ENCODE assay signal across 34 cellular contexts in the genomic region with DNA sequence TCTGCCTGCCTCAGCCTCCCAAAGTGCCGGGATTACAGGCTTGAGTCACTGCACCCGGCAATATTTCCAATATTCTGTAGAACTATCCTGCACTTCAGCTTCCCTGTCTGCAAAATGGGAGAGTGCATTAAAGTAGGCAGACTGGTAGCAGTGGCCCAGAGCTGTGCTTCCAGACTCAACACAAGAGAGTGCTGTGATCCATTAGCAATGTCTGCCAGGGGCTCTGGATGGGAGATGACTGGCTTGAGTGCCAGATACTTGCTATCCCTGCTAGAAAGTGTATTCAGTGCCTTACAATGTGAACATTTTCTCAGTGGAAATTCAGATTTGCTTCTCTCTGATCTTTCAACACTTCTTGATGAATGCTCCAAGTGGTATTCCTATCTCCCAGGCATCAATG.
"Had no signal": no experiment of that assay in that cellular context is flagged by ENCODE, and none has a peak within 500 bp of the region (broad histone marks: within the 10 kb centered on the region; RNA-seq: fewer than 3 reads in every experiment).

No MANE protein-coding gene starts in this region.

- H3K27ac Mint-ChIP-seq: activated CD4-positive, alpha-beta memory T cell treated with anti-CD3 and anti-CD28 coated beads, Interleukin-2, amount 10 ng/mL, durations not matched to agents 7 days and 5 days; activated CD4-positive, alpha-beta T cell treated with anti-CD3 and anti-CD28 coated beads, Interleukin-2, amount 10 ng/mL, durations not matched to agents 7 days and 5 days; activated naive CD4-positive, alpha-beta T cell treated with anti-CD3 and anti-CD28 coated beads, Interleukin-2, amount 10 ng/mL, durations not matched to agents 7 days and 5 days; activated naive CD4-positive, alpha-beta T cell treated with anti-CD3 and anti-CD28 coated beads, Interleukin-2, amount 50 U/mL, for 72 hours; activated naive CD8-positive, alpha-beta T cell treated with anti-CD3 and anti-CD28 coated beads, Interleukin-2, amount 10 ng/mL, durations not matched to agents 7 days and 5 days; activated T-cell treated with anti-CD3 and anti-CD28 coated beads, Interleukin-2, amount 50 U/mL, for 24 hours; activated T-cell treated with anti-CD3 and anti-CD28 coated beads, Interleukin-2, amount 50 U/mL, for 72 hours; brain; T-helper 17 cell; T-helper 2 cell treated with Interferon-gamma antibody and Interleukin-4, amounts not matched to agents 5 μg/mL and 100 μg/mL, for 36 hours; WTC11 had no signal

- FAIRE-seq: endometrium, endothelial cell of umbilical vein, frontal cortex had no signal

- H3K27me3 ChIP-seq: ascending aorta, breast epithelium, cardiac muscle cell, colonic mucosa had no signal

- H3K9me3 ChIP-seq: ascending aorta, breast epithelium, colonic mucosa had no signal

- DNase-seq: activated CD4-positive, alpha-beta memory T cell treated with anti-CD3 and anti-CD28 coated beads, Interleukin-2, amount 10 ng/mL, durations not matched to agents 7 days and 5 days; activated CD4-positive, alpha-beta T cell treated with anti-CD3 and anti-CD28 coated beads for 1 hour; activated CD4-positive, alpha-beta T cell treated with anti-CD3 and anti-CD28 coated beads for 4 hours; activated CD4-positive, alpha-beta T cell treated with anti-CD3 and anti-CD28 coated beads, Interleukin-2, amount 10 ng/mL, durations not matched to agents 7 days and 5 days; activated CD4-positive, alpha-beta T cell treated with anti-CD3 and anti-CD28 coated beads, Interleukin-2, amount 50 U/mL, for 4 hours; activated CD8-positive, alpha-beta memory T cell treated with anti-CD3 and anti-CD28 coated beads, Interleukin-2, amount 50 U/mL, for 48 hours; activated gamma-delta T cell; activated naive CD4-positive, alpha-beta T cell; activated naive CD4-positive, alpha-beta T cell treated with anti-CD3 and anti-CD28 coated beads, Interleukin-2, amount 10 ng/mL, durations not matched to agents 7 days and 5 days; activated naive CD8-positive, alpha-beta T cell treated with anti-CD3 and anti-CD28 coated beads, Interleukin-2, amount 10 ng/mL, durations not matched to agents 7 days and 5 days; activated T-cell treated with anti-CD3 and anti-CD28 coated beads for 4 hours; activated T-cell treated with anti-CD3 and anti-CD28 coated beads, Interleukin-2, amount 50 U/mL, for 24 hours; activated T-cell treated with anti-CD3 and anti-CD28 coated beads, Interleukin-2, amount 50 U/mL, for 72 hours; central memory CD4-positive, alpha-beta T cell; cerebellar nuclear complex; colonic mucosa; effector CD8-positive, alpha-beta T cell; foreskin fibroblast; T-helper 1 cell; T-helper 17 cell; T1000 had no signal

- H3K4me1 ChIP-seq: ascending aorta, breast epithelium, colonic mucosa had no signal

- H3K36me3 ChIP-seq: ascending aorta, breast epithelium, cardiac muscle cell, colonic mucosa had no signal

- H3K27me3 Mint-ChIP-seq: activated CD4-positive, alpha-beta T cell treated with anti-CD3 and anti-CD28 coated beads, Interleukin-2, amount 10 ng/mL, durations not matched to agents 7 days and 5 days; activated T-cell treated with anti-CD3 and anti-CD28 coated beads, Interleukin-2, amount 50 U/mL, for 24 hours; brain had no signal

- ATAC-seq: activated naive CD4-positive, alpha-beta T cell treated with anti-CD3 and anti-CD28 coated beads, Interleukin-2, amount 50 U/mL, for 72 hours; activated T-cell treated with anti-CD3 and anti-CD28 coated beads, Interleukin-2, amount 50 U/mL, for 72 hours; esophagus mucosa; T-helper 17 cell; WTC11 had no signal

- H3K9me3 Mint-ChIP-seq: activated CD4-positive, alpha-beta memory T cell treated with anti-CD3 and anti-CD28 coated beads, Interleukin-2, amount 10 ng/mL, durations not matched to agents 7 days and 5 days; activated CD4-positive, alpha-beta T cell treated with anti-CD3 and anti-CD28 coated beads, Interleukin-2, amount 10 ng/mL, durations not matched to agents 7 days and 5 days; activated naive CD4-positive, alpha-beta T cell treated with anti-CD3 and anti-CD28 coated beads, Interleukin-2, amount 10 ng/mL, durations not matched to agents 7 days and 5 days; activated naive CD4-positive, alpha-beta T cell treated with anti-CD3 and anti-CD28 coated beads, Interleukin-2, amount 50 U/mL, for 72 hours; activated naive CD8-positive, alpha-beta T cell treated with anti-CD3 and anti-CD28 coated beads, Interleukin-2, amount 10 ng/mL, durations not matched to agents 7 days and 5 days; activated T-cell treated with anti-CD3 and anti-CD28 coated beads, Interleukin-2, amount 50 U/mL, for 24 hours; activated T-cell treated with anti-CD3 and anti-CD28 coated beads, Interleukin-2, amount 50 U/mL, for 72 hours; brain; T-helper 2 cell treated with Interferon-gamma antibody and Interleukin-4, amounts not matched to agents 5 μg/mL and 100 μg/mL, for 36 hours; WTC11 had no signal

- H3K27ac ChIP-seq: ascending aorta, breast epithelium, cardiac muscle cell, colonic mucosa, epithelial cell of prostate, VCaP had no signal

- H3K4me1 Mint-ChIP-seq: activated CD4-positive, alpha-beta T cell treated with anti-CD3 and anti-CD28 coated beads, Interleukin-2, amount 10 ng/mL, durations not matched to agents 7 days and 5 days; activated naive CD4-positive, alpha-beta T cell treated with anti-CD3 and anti-CD28 coated beads, Interleukin-2, amount 10 ng/mL, durations not matched to agents 7 days and 5 days; activated naive CD8-positive, alpha-beta T cell treated with anti-CD3 and anti-CD28 coated beads, Interleukin-2, amount 10 ng/mL, durations not matched to agents 7 days and 5 days; WTC11 had no signal

- H3K36me3 Mint-ChIP-seq: activated naive CD4-positive, alpha-beta T cell treated with anti-CD3 and anti-CD28 coated beads, Interleukin-2, amount 10 ng/mL, durations not matched to agents 7 days and 5 days; activated naive CD4-positive, alpha-beta T cell treated with anti-CD3 and anti-CD28 coated beads, Interleukin-2, amount 50 U/mL, for 72 hours; activated naive CD8-positive, alpha-beta T cell treated with anti-CD3 and anti-CD28 coated beads, Interleukin-2, amount 10 ng/mL, durations not matched to agents 7 days and 5 days; brain; WTC11 had no signal

- H3K4me3 ChIP-seq: ascending aorta, breast epithelium, cardiac muscle cell, colonic mucosa had no signal

- H3K4me3 Mint-ChIP-seq: activated CD4-positive, alpha-beta memory T cell treated with anti-CD3 and anti-CD28 coated beads, Interleukin-2, amount 10 ng/mL, durations not matched to agents 7 days and 5 days; activated CD4-positive, alpha-beta T cell treated with anti-CD3 and anti-CD28 coated beads, Interleukin-2, amount 10 ng/mL, durations not matched to agents 7 days and 5 days; activated naive CD4-positive, alpha-beta T cell treated with anti-CD3 and anti-CD28 coated beads, Interleukin-2, amount 10 ng/mL, durations not matched to agents 7 days and 5 days; activated naive CD8-positive, alpha-beta T cell treated with anti-CD3 and anti-CD28 coated beads, Interleukin-2, amount 10 ng/mL, durations not matched to agents 7 days and 5 days; activated T-cell treated with anti-CD3 and anti-CD28 coated beads, Interleukin-2, amount 50 U/mL, for 24 hours; activated T-cell treated with anti-CD3 and anti-CD28 coated beads, Interleukin-2, amount 50 U/mL, for 72 hours; brain; T-helper 17 cell; T-helper 2 cell treated with Interferon-gamma antibody and Interleukin-4, amounts not matched to agents 5 μg/mL and 100 μg/mL, for 36 hours; WTC11 had no signal
